ENCODE assay signal across 27 cellular contexts in genomic region chr3:99484871-99485270, GRCh38.
DNase-seq lines count a peak whose midpoint lies in the region; ATAC-seq and TF ChIP-seq lines count a peak whose summit lies in the region.
"Had no signal": no experiment of that assay in that cellular context is flagged by ENCODE, and none has a peak within 500 bp of the region (broad histone marks: within the 10 kb centered on the region; RNA-seq: fewer than 3 reads in every experiment).

No MANE protein-coding gene starts in this region.

- H3K27me3 ChIP-seq in GM23338 (ENCODE audit: insufficient read depth) (no peaks in the 10 kb centered on the region), SJSA1 (replicated peaks) (no peaks in the 10 kb centered on the region), osteoblast (ENCODE audit: insufficient read depth, low read length) (no peaks in the 10 kb centered on the region)
- H3K27me3 ChIP-seq: BE2C, gastrocnemius medialis, upper lobe of right lung had no signal

- H3K79me2 ChIP-seq in GM23338 (replicated peaks; ENCODE audit: insufficient read depth) (no peaks in the 10 kb centered on the region), osteoblast (ENCODE audit: insufficient read depth, low read length) (no peaks in the 10 kb centered on the region)

- H4K20me1 ChIP-seq in GM23338 (replicated peaks; ENCODE audit: insufficient read depth) (no peaks in the 10 kb centered on the region), osteoblast (ENCODE audit: insufficient read depth, low read length) (no peaks in the 10 kb centered on the region)

- peak overlapping the region; percentile 44; the same call in 1 of the 2 replicates for H2AFZ ChIP-seq in GM23338
- peak overlapping the region; percentile 5 for H2AFZ ChIP-seq in osteoblast (ENCODE audit: low read length)

- DNase-seq in GM23338 (ENCODE audit: low spot score) (no peak), SJSA1 (ENCODE audit: low read depth in 1 of 2, low spot score in 2 of 2) (peak; percentile 66 to 81), chondrocyte (ENCODE audit: low spot score) (no peak), osteoblast (ENCODE audit: insufficient read length, low spot score, missing footprints) (no peak), NCI-H82 treated with DMSO at 0.1 percent for 48 hours (lab: John Stamatoyannopoulos, UW; ENCODE audit: unreplicated experiment) (no peak), NCI-H187 treated with DMSO at 0.1 percent for 48 hours (lab: John Stamatoyannopoulos, UW) (no peak)
- DNase-seq: activated CD4-positive, alpha-beta memory T cell treated with anti-CD3 and anti-CD28 coated beads for 36 hours; activated naive CD4-positive, alpha-beta T cell; activated T-cell treated with anti-CD3 and anti-CD28 coated beads for 4 hours; aorta; BE2C; Calu3; gastrocnemius medialis; left cardiac atrium; mesendoderm; NCI-H1105; NCI-H2107; NCI-H524; stimulated activated CD4-positive, alpha-beta T cell treated with anti-CD3 and anti-CD28 coated beads, Interleukin-4, amount 100 ng/mL, for 24 hours; upper lobe of right lung; WERI-Rb-1 had no signal

- ATAC-seq in GM23338 (no peak), HG02798 (IDR thresholded peaks at IDR 0.05; ENCODE audit: poor library complexity, unreplicated experiment) (no peak), GM18870 (IDR thresholded peaks at IDR 0.05; ENCODE audit: unreplicated experiment) (no peak)
- ATAC-seq: gastrocnemius medialis; left cardiac atrium; natural killer cell treated with Interleukin-12 subunit alpha and Interleukin-12 subunit beta and Interleukin-15 and Interleukin-18, amount 100 ng/mL, for 72 hours; upper lobe of right lung had no signal

- H3K4me1 ChIP-seq in GM23338 (ENCODE audit: insufficient read depth): no peaks in the 10 kb centered on the region
- peaks cover 23% of the 10 kb centered on the region for H3K4me1 ChIP-seq in SJSA1 (replicated peaks)
- peaks cover 7% of the 10 kb centered on the region for H3K4me1 ChIP-seq in osteoblast (ENCODE audit: insufficient read depth, low read length)
- H3K4me1 ChIP-seq: BE2C, gastrocnemius medialis, upper lobe of right lung had no signal

- no peaks in the 10 kb centered on the region for H3F3A ChIP-seq in GM23338 (replicated peaks; ENCODE audit: low read depth)

- no peak overlapping the region for H3K4me3 ChIP-seq in GM23338
- H3K4me3 ChIP-seq in SJSA1: no peak overlapping the region
- no peak overlapping the region for H3K4me3 ChIP-seq in osteoblast (ENCODE audit: insufficient read depth, low read length)
- H3K4me3 ChIP-seq: coronary artery, gastrocnemius medialis, smooth muscle cell, upper lobe of right lung had no signal

- H3K4me2 ChIP-seq in GM23338 (no peak overlapping the region), osteoblast (ENCODE audit: insufficient read depth, low read length) (no peak overlapping the region)
- H3K4me2 ChIP-seq: smooth muscle cell had no signal

- H3K9me3 Mint-ChIP-seq in GM23338 (peaks cover 29% of the 10 kb centered on the region), chondrocyte (ENCODE audit: low read depth) (peaks cover 34% of the 10 kb centered on the region)

- H3K27ac ChIP-seq in GM23338 (ENCODE audit: low read depth): no peak overlapping the region
- peak overlapping the region; percentile 63 for H3K27ac ChIP-seq in SJSA1
- no peak overlapping the region for H3K27ac ChIP-seq in osteoblast (ENCODE audit: low read depth, low read length)
- H3K27ac ChIP-seq: coronary artery, gastrocnemius medialis, upper lobe of right lung, WERI-Rb-1 had no signal

- peaks cover 13% of the 10 kb centered on the region; the same call in 2 of the 3 replicates for H3K36me3 Mint-ChIP-seq in GM23338 (ENCODE audit: low read depth)
- peaks cover 30% of the 10 kb centered on the region for H3K36me3 Mint-ChIP-seq in chondrocyte (ENCODE audit: low read depth)
- H3K36me3 Mint-ChIP-seq: activated CD4-positive, alpha-beta memory T cell treated with anti-CD3 and anti-CD28 coated beads for 36 hours had no signal

- TF ChIP-seq CTCF in GM23338 (conservative IDR thresholded peaks at IDR 0.05; ENCODE audit: low read depth in 2 of 2): no peak
- TF ChIP-seq CTCF in chondrocyte (IDR thresholded peaks at IDR 0.05): peak; percentile 33
- TF ChIP-seq CTCF in osteoblast (IDR thresholded peaks at IDR 0.05; ENCODE audit: extremely low read depth, low read depth, low read length): no peak

- no peaks in the 10 kb centered on the region for H3K36me3 ChIP-seq in GM23338 (ENCODE audit: insufficient read depth)
- H3K36me3 ChIP-seq in SJSA1: no peaks in the 10 kb centered on the region
- H3K36me3 ChIP-seq in osteoblast (ENCODE audit: insufficient read depth, low read length): no peaks in the 10 kb centered on the region
- H3K36me3 ChIP-seq: BE2C, gastrocnemius medialis, upper lobe of right lung, WERI-Rb-1 had no signal

- H3K9me3 ChIP-seq in SJSA1 (replicated peaks): no peaks in the 10 kb centered on the region; the same call in 1 of the 2 replicates
- no peaks in the 10 kb centered on the region for H3K9me3 ChIP-seq in osteoblast (ENCODE audit: low read depth, low read length)
- H3K9me3 ChIP-seq: BE2C, upper lobe of right lung had no signal

- no peaks in the 10 kb centered on the region; the same call in 1 of the 2 replicates for H3K9me2 ChIP-seq in GM23338 (ENCODE audit: insufficient read depth)

- H3K27me3 Mint-ChIP-seq in GM23338 (ENCODE audit: insufficient read depth, low read depth, poor library complexity) (no peaks in the 10 kb centered on the region), chondrocyte (ENCODE audit: low read depth) (no peaks in the 10 kb centered on the region)
- H3K27me3 Mint-ChIP-seq: activated CD4-positive, alpha-beta memory T cell treated with anti-CD3 and anti-CD28 coated beads for 36 hours; natural killer cell treated with Interleukin-12 subunit alpha and Interleukin-12 subunit beta and Interleukin-15 and Interleukin-18, amount 100 ng/mL, for 72 hours had no signal

- H3K4me1 Mint-ChIP-seq in GM23338: peaks cover 6% of the 10 kb centered on the region; the same call in 2 of the 3 replicates
- peaks cover 58% of the 10 kb centered on the region for H3K4me1 Mint-ChIP-seq in chondrocyte (ENCODE audit: low read depth)

- H3K4me3 Mint-ChIP-seq in GM23338 (no peak overlapping the region), chondrocyte (ENCODE audit: unreplicated experiment) (no peak overlapping the region)
- H3K4me3 Mint-ChIP-seq: activated CD4-positive, alpha-beta memory T cell treated with anti-CD3 and anti-CD28 coated beads for 36 hours; natural killer cell treated with Interleukin-12 subunit alpha and Interleukin-12 subunit beta and Interleukin-15 and Interleukin-18, amount 100 ng/mL, for 72 hours; T-helper 1 cell treated with Interleukin-12 subunit alpha and Interleukin-12 subunit beta and Interleukin-4 antibody, amounts not matched to agents 30 μg/mL and 1 μg/mL, for 36 hours had no signal

- no peak overlapping the region for H3K27ac Mint-ChIP-seq in GM23338
- peak overlapping the region; percentile 77 for H3K27ac Mint-ChIP-seq in chondrocyte (ENCODE audit: unreplicated experiment)
- H3K27ac Mint-ChIP-seq: activated CD4-positive, alpha-beta memory T cell treated with anti-CD3 and anti-CD28 coated beads for 36 hours; natural killer cell treated with Interleukin-12 subunit alpha and Interleukin-12 subunit beta and Interleukin-15 and Interleukin-18, amount 100 ng/mL, for 72 hours; T-helper 1 cell treated with Interleukin-12 subunit alpha and Interleukin-12 subunit beta and Interleukin-4 antibody, amounts not matched to agents 30 μg/mL and 1 μg/mL, for 36 hours had no signal

TF ChIP-seq in GM23338, 12 proteins besides CTCF, POLR2A, EP300 and RAD21:
- TF ChIP-seq EZH2phosphoT487 (IDR thresholded peaks at IDR 0.05; ENCODE audit: unreplicated experiment) (no peak), REST (IDR thresholded peaks at IDR 0.05; ENCODE audit: unreplicated experiment) (no peak), NANOG (IDR thresholded peaks at IDR 0.05; ENCODE audit: borderline replicate concordance) (no peak)

Comparison
In these comparisons a context has a peak if more than half of its experiments do, and no peak if none do; other contexts are left out.
1. DNase-seq: peak in SJSA1 (2 of 2); none in GM23338 (single experiment), chondrocyte (single experiment), osteoblast (single experiment), NCI-H82 treated with DMSO at 0.1 percent for 48 hours (single experiment) and NCI-H187 treated with DMSO at 0.1 percent for 48 hours (single experiment).